Comparison of ENCODE assay signal across 1 cellular context in the genomic region with DNA sequence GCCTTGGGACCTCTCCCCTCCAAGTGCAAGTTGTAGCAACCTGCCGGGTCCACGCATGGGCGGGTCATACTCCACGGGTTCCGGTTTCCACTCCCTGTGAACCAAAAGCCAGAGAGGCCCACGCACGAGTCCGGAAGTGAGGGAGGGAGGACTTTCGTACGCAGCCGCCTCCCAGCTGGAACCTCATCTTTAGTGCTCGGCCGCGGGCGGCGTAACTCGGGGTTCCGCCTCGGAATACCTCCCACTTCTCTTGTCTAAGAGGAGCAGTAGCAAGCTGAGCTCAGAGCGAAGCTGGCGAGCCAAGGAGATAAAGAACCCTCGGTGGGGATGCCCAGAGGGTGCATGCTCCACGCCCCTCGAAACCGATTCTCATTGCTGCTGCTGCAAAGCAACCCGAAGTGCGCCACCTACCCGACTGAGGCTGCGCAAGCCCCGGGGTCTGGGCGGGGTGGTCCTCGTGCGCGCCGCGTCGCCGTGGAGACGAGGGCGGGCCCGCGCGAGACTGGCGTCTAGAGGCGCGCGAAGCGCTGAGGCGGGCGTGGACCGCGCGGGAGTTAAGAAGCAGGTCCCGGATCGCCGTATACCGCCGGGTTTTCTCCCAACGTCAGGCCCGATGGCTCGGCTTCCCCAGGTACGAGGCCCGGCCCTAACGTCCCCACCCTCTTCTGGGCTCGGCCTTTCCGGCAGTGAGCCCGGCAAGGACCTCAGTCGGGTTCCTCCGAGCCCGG.
A peak's percentile ranks its signal among the peaks of the same experiment; 100 is the strongest.
TF ChIP-seq lines count a peak whose summit lies in the region.

A gene with protein sequence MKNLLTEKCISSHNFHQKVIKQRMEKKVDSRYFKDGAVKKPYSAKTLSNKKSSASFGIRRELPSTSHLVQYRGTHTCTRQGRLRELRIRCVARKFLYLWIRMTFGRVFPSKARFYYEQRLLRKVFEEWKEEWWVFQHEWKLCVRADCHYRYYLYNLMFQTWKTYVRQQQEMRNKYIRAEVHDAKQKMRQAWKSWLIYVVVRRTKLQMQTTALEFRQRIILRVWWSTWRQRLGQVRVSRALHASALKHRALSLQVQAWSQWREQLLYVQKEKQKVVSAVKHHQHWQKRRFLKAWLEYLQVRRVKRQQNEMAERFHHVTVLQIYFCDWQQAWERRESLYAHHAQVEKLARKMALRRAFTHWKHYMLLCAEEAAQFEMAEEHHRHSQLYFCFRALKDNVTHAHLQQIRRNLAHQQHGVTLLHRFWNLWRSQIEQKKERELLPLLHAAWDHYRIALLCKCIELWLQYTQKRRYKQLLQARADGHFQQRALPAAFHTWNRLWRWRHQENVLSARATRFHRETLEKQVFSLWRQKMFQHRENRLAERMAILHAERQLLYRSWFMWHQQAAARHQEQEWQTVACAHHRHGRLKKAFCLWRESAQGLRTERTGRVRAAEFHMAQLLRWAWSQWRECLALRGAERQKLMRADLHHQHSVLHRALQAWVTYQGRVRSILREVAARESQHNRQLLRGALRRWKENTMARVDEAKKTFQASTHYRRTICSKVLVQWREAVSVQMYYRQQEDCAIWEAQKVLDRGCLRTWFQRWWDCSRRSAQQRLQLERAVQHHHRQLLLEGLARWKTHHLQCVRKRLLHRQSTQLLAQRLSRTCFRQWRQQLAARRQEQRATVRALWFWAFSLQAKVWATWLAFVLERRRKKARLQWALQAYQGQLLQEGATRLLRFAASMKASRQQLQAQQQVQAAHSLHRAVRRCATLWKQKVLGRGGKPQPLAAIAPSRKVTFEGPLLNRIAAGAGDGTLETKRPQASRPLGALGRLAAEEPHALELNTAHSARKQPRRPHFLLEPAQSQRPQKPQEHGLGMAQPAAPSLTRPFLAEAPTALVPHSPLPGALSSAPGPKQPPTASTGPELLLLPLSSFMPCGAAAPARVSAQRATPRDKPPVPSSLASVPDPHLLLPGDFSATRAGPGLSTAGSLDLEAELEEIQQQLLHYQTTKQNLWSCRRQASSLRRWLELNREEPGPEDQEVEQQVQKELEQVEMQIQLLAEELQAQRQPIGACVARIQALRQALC (plus strand): TSS at position 530 of the 728 bp plus-strand sequence. CDS start 11,749 bp downstream, outside the sequence.

TF ChIP-seq in HepG2, 621 proteins besides CTCF, POLR2A, EP300 and RAD21 (continued from another document and continues in another):
- TF ChIP-seq, protein P1, sequence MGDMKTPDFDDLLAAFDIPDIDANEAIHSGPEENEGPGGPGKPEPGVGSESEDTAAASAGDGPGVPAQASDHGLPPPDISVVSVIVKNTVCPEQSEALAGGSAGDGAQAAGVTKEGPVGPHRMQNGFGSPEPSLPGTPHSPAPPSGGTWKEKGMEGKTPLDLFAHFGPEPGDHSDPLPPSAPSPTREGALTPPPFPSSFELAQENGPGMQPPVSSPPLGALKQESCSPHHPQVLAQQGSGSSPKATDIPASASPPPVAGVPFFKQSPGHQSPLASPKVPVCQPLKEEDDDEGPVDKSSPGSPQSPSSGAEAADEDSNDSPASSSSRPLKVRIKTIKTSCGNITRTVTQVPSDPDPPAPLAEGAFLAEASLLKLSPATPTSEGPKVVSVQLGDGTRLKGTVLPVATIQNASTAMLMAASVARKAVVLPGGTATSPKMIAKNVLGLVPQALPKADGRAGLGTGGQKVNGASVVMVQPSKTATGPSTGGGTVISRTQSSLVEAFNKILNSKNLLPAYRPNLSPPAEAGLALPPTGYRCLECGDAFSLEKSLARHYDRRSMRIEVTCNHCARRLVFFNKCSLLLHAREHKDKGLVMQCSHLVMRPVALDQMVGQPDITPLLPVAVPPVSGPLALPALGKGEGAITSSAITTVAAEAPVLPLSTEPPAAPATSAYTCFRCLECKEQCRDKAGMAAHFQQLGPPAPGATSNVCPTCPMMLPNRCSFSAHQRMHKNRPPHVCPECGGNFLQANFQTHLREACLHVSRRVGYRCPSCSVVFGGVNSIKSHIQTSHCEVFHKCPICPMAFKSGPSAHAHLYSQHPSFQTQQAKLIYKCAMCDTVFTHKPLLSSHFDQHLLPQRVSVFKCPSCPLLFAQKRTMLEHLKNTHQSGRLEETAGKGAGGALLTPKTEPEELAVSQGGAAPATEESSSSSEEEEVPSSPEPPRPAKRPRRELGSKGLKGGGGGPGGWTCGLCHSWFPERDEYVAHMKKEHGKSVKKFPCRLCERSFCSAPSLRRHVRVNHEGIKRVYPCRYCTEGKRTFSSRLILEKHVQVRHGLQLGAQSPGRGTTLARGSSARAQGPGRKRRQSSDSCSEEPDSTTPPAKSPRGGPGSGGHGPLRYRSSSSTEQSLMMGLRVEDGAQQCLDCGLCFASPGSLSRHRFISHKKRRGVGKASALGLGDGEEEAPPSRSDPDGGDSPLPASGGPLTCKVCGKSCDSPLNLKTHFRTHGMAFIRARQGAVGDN (CRISPR knock-in tag; IDR thresholded peaks at IDR 0.05) = peak; percentile 96
- TF ChIP-seq ATF7-NPFF (CRISPR knock-in tag; IDR thresholded peaks at IDR 0.05; ENCODE audit: low read depth) (peak; percentile 80; the same call in 1 of the 2 replicates), ZNF816 (CRISPR knock-in tag; IDR thresholded peaks at IDR 0.05; ENCODE audit: borderline replicate concordance) (no peak; the same call in 1 of the 2 replicates), ZSCAN30 (CRISPR knock-in tag; IDR thresholded peaks at IDR 0.05) (no peak), HNRNPLL (IDR thresholded peaks at IDR 0.05; ENCODE audit: low read depth, low read length, poor library complexity, severe bottlenecking) (peak; percentile 96), ZNF737 (CRISPR knock-in tag; IDR thresholded peaks at IDR 0.05; ENCODE audit: borderline replicate concordance) (peak; percentile 68; the same call in 1 of the 2 replicates), FIP1L1 (IDR thresholded peaks at IDR 0.05; ENCODE audit: borderline replicate concordance, insufficient read depth, low read depth, low read length) (no peak), BORCS8-MEF2B (CRISPR knock-in tag; IDR thresholded peaks at IDR 0.05) (peak; percentile 74; the same call in 1 of the 2 replicates), MBNL3 (CRISPR knock-in tag; conservative IDR thresholded peaks at IDR 0.05) (no peak), ZBTB42 (CRISPR knock-in tag; IDR thresholded peaks at IDR 0.05) (no peak), ZNF562 (CRISPR knock-in tag; IDR thresholded peaks at IDR 0.05; ENCODE audit: borderline replicate concordance) (no peak), ZNF550 (CRISPR knock-in tag; IDR thresholded peaks at IDR 0.05; ENCODE audit: borderline replicate concordance) (no peak; the same call in 1 of the 2 replicates), SRSF4 (IDR thresholded peaks at IDR 0.05; ENCODE audit: low read depth, low read length, poor library complexity, severe bottlenecking) (no peak), NFYB (CRISPR knock-in tag; IDR thresholded peaks at IDR 0.05) (peak; percentile 17; the same call in 1 of the 2 replicates), MATR3 (CRISPR knock-in tag; IDR thresholded peaks at IDR 0.05) (no peak), RFX3 (CRISPR knock-in tag; IDR thresholded peaks at IDR 0.05) (peak; percentile 82), GFI1 (CRISPR knock-in tag; IDR thresholded peaks at IDR 0.05; ENCODE audit: borderline replicate concordance) (no peak), NR3C1 (CRISPR knock-in tag; IDR thresholded peaks at IDR 0.05) (no peak), AKAP8 (CRISPR knock-in tag; IDR thresholded peaks at IDR 0.05) (0 out of 2 replicates have a peak, but pooled peaks have one; percentile 39), ZFP37 (CRISPR knock-in tag; IDR thresholded peaks at IDR 0.05; ENCODE audit: borderline replicate concordance) (no peak), REXO4 (CRISPR knock-in tag; IDR thresholded peaks at IDR 0.05; ENCODE audit: borderline replicate concordance) (no peak), DNMT1 (CRISPR knock-in tag; IDR thresholded peaks at IDR 0.05) (no peak), NRL (CRISPR knock-in tag; IDR thresholded peaks at IDR 0.05; ENCODE audit: borderline replicate concordance) (peak; percentile 86; the same call in 1 of the 2 replicates), MLLT10 (CRISPR knock-in tag; IDR thresholded peaks at IDR 0.05) (no peak), ZNF678 (CRISPR knock-in tag; IDR thresholded peaks at IDR 0.05) (no peak)
- TF ChIP-seq, protein P2, sequence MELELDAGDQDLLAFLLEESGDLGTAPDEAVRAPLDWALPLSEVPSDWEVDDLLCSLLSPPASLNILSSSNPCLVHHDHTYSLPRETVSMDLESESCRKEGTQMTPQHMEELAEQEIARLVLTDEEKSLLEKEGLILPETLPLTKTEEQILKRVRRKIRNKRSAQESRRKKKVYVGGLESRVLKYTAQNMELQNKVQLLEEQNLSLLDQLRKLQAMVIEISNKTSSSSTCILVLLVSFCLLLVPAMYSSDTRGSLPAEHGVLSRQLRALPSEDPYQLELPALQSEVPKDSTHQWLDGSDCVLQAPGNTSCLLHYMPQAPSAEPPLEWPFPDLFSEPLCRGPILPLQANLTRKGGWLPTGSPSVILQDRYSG (CRISPR knock-in tag; IDR thresholded peaks at IDR 0.05) = no peak
- TF ChIP-seq, protein P3, sequence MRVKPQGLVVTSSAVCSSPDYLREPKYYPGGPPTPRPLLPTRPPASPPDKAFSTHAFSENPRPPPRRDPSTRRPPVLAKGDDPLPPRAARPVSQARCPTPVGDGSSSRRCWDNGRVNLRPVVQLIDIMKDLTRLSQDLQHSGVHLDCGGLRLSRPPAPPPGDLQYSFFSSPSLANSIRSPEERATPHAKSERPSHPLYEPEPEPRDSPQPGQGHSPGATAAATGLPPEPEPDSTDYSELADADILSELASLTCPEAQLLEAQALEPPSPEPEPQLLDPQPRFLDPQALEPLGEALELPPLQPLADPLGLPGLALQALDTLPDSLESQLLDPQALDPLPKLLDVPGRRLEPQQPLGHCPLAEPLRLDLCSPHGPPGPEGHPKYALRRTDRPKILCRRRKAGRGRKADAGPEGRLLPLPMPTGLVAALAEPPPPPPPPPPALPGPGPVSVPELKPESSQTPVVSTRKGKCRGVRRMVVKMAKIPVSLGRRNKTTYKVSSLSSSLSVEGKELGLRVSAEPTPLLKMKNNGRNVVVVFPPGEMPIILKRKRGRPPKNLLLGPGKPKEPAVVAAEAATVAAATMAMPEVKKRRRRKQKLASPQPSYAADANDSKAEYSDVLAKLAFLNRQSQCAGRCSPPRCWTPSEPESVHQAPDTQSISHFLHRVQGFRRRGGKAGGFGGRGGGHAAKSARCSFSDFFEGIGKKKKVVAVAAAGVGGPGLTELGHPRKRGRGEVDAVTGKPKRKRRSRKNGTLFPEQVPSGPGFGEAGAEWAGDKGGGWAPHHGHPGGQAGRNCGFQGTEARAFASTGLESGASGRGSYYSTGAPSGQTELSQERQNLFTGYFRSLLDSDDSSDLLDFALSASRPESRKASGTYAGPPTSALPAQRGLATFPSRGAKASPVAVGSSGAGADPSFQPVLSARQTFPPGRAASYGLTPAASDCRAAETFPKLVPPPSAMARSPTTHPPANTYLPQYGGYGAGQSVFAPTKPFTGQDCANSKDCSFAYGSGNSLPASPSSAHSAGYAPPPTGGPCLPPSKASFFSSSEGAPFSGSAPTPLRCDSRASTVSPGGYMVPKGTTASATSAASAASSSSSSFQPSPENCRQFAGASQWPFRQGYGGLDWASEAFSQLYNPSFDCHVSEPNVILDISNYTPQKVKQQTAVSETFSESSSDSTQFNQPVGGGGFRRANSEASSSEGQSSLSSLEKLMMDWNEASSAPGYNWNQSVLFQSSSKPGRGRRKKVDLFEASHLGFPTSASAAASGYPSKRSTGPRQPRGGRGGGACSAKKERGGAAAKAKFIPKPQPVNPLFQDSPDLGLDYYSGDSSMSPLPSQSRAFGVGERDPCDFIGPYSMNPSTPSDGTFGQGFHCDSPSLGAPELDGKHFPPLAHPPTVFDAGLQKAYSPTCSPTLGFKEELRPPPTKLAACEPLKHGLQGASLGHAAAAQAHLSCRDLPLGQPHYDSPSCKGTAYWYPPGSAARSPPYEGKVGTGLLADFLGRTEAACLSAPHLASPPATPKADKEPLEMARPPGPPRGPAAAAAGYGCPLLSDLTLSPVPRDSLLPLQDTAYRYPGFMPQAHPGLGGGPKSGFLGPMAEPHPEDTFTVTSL (CRISPR knock-in tag; IDR thresholded peaks at IDR 0.05; ENCODE audit: borderline replicate concordance) = no peak
- TF ChIP-seq, protein P4, sequence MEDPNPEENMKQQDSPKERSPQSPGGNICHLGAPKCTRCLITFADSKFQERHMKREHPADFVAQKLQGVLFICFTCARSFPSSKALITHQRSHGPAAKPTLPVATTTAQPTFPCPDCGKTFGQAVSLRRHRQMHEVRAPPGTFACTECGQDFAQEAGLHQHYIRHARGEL (CRISPR knock-in tag; IDR thresholded peaks at IDR 0.05) = no peak
- TF ChIP-seq, protein P5, sequence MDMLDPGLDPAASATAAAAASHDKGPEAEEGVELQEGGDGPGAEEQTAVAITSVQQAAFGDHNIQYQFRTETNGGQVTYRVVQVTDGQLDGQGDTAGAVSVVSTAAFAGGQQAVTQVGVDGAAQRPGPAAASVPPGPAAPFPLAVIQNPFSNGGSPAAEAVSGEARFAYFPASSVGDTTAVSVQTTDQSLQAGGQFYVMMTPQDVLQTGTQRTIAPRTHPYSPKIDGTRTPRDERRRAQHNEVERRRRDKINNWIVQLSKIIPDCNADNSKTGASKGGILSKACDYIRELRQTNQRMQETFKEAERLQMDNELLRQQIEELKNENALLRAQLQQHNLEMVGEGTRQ (IDR thresholded peaks at IDR 0.05; ENCODE audit: low read depth, low read length) = no peak
- TF ChIP-seq, protein P5 (CRISPR knock-in tag; IDR thresholded peaks at IDR 0.05; ENCODE audit: borderline replicate concordance) = no peak
- TF ChIP-seq, protein P6, sequence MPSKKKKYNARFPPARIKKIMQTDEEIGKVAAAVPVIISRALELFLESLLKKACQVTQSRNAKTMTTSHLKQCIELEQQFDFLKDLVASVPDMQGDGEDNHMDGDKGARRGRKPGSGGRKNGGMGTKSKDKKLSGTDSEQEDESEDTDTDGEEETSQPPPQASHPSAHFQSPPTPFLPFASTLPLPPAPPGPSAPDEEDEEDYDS (CRISPR knock-in tag; IDR thresholded peaks at IDR 0.05) = no peak
- TF ChIP-seq, protein P7, sequence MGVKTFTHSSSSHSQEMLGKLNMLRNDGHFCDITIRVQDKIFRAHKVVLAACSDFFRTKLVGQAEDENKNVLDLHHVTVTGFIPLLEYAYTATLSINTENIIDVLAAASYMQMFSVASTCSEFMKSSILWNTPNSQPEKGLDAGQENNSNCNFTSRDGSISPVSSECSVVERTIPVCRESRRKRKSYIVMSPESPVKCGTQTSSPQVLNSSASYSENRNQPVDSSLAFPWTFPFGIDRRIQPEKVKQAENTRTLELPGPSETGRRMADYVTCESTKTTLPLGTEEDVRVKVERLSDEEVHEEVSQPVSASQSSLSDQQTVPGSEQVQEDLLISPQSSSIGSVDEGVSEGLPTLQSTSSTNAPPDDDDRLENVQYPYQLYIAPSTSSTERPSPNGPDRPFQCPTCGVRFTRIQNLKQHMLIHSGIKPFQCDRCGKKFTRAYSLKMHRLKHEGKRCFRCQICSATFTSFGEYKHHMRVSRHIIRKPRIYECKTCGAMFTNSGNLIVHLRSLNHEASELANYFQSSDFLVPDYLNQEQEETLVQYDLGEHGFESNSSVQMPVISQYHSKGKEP (CRISPR knock-in tag; IDR thresholded peaks at IDR 0.05) = peak; percentile 34; the same call in 1 of the 2 replicates
